Comparison of ENCODE assay signal across 15 cellular contexts in the genomic region with DNA sequence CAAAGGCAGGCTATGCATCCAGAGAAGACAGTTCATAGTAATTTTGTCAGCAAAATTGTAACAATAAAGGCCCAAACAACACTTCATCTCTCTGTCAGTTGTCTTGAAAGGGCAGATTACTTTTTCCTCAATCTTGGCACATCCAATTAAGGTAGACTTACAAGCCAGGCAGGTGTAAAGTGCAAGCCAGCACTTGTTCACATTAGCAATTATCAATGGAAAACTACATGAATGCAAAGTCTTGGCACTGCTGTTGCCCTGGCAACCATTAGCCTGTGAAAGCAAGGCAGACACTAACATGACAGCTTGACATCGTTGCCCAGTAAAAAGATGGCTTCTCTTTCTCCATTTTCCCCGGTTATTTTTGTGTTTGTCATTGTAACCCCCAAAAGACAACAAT.
"Had no signal": no experiment of that assay in that cellular context is flagged by ENCODE, and none has a peak within 500 bp of the region (broad histone marks: within the 10 kb centered on the region; RNA-seq: fewer than 3 reads in every experiment).

No MANE protein-coding gene starts in this region.

- H3K4me3 Mint-ChIP-seq: activated naive CD8-positive, alpha-beta T cell; activated T-cell treated with anti-CD3 and anti-CD28 coated beads, Interleukin-2, amount 50 U/mL, for 4 hours had no signal

- H3K36me3 ChIP-seq: breast epithelium, gastrocnemius medialis, heart right ventricle, right atrium auricular region, thyroid gland, uterus had no signal

- ATAC-seq: activated T-cell treated with anti-CD3 and anti-CD28 coated beads, Interleukin-2, amount 50 U/mL, for 4 hours; gastrocnemius medialis; heart right ventricle; left ventricle myocardium superior had no signal

- H3K27me3 Mint-ChIP-seq: activated naive CD8-positive, alpha-beta T cell had no signal

- H3K4me1 ChIP-seq: breast epithelium, right atrium auricular region, uterus had no signal

- H3K27ac ChIP-seq: breast epithelium, gastrocnemius medialis, heart right ventricle, right atrium auricular region, thyroid gland, uterus had no signal

- DNase-seq: activated CD4-positive, alpha-beta T cell treated with anti-CD3 and anti-CD28 coated beads, Interleukin-2, amount 50 U/mL, for 4 hours; activated CD4-positive, CD25-positive, alpha-beta regulatory T cell treated with anti-CD3 and anti-CD28 coated beads, Interleukin-2, amount 50 U/mL, for 72 hours; activated gamma-delta T cell; activated T-cell treated with anti-CD3 and anti-CD28 coated beads, Interleukin-2, amount 50 U/mL, for 4 hours; gastrocnemius medialis; heart right ventricle; left ventricle myocardium superior; mesendoderm; posterior cingulate gyrus; small intestine; thyroid gland; uterus had no signal

- H3K36me3 Mint-ChIP-seq: activated naive CD8-positive, alpha-beta T cell had no signal

- H3K9me3 ChIP-seq: breast epithelium, gastrocnemius medialis, right atrium auricular region, thyroid gland, uterus had no signal

- H3K27me3 ChIP-seq: breast epithelium, gastrocnemius medialis, heart right ventricle, right atrium auricular region, thyroid gland, uterus had no signal

- H3K4me3 ChIP-seq: breast epithelium, gastrocnemius medialis, heart right ventricle, right atrium auricular region, thyroid gland, uterus had no signal

- H3K27ac Mint-ChIP-seq: activated naive CD8-positive, alpha-beta T cell had no signal
